In the genomic region with DNA sequence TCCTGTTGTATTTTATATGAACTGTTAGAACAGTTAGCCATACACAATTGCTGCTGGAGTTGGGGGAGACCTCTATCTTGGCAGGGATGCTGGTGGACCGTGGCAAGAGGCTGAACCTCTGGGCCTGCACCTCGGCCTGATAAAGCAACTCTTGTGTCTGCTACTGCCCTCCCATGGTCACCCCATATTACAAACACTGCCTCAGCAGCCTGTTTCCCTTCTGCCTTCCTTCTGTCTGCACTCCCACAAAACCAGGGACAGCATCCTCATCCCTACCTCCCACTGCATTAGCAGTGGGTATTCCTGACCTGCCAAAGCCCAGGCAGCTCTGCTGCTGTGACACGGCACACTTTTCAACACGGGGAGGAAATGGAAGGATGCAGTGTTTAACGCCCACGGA, we compare ENCODE assay signal across 19 cellular contexts.
DNase-seq lines count a peak whose midpoint lies in the region; ATAC-seq and TF ChIP-seq lines count a peak whose summit lies in the region.
"Had no signal": no experiment of that assay in that cellular context is flagged by ENCODE, and none has a peak within 500 bp of the region (broad histone marks: within the 10 kb centered on the region; RNA-seq: fewer than 3 reads in every experiment).

No MANE protein-coding gene starts in this region.

- intact Hi-C loops in PC-3 (cut with micrococcal nuclease) (no loop called here), posterior cingulate gyrus (cut with DNase I) (no loop called here)

- H3K36me3 ChIP-seq in BE2C (no peaks in the 10 kb centered on the region), PC-3 (ENCODE audit: low read depth, low read length) (no peaks in the 10 kb centered on the region), endodermal cell (ENCODE audit: control insufficient read depth, insufficient read depth, low read length) (no peaks in the 10 kb centered on the region)
- H3K36me3 ChIP-seq: HAP-1, right atrium auricular region had no signal

- no peak overlapping the region for H3K9ac ChIP-seq in PC-3 (ENCODE audit: low read length)
- H3K9ac ChIP-seq in endodermal cell (ENCODE audit: extremely low read depth, low read length, poor library complexity, severe bottlenecking) = no peak overlapping the region

- CTCF ChIA-PET in PC-3 (lab: Charles Lee) = no interaction called here

- no peaks in the 10 kb centered on the region for H3K9me3 ChIP-seq in BE2C
- no peaks in the 10 kb centered on the region for H3K9me3 ChIP-seq in PC-3 (ENCODE audit: low read length)
- H3K9me3 ChIP-seq in endodermal cell (ENCODE audit: control insufficient read depth, low read length) = no peaks in the 10 kb centered on the region
- H3K9me3 ChIP-seq: HAP-1 had no signal

- no peaks in the 10 kb centered on the region for H3K36me3 Mint-ChIP-seq in endodermal cell (ENCODE audit: low read depth)
- H3K36me3 Mint-ChIP-seq in natural killer cell treated with Interleukin-12 subunit alpha and Interleukin-12 subunit beta and Interleukin-15 and Interleukin-18, amount 100 ng/mL, for 72 hours = no peaks in the 10 kb centered on the region

- H3K4me1 ChIP-seq in BE2C (peaks cover 8% of the 10 kb centered on the region), PC-3 (ENCODE audit: insufficient read depth, low read length) (no peaks in the 10 kb centered on the region), endodermal cell (ENCODE audit: control insufficient read depth, insufficient read depth, low read length) (no peaks in the 10 kb centered on the region)
- H3K4me1 ChIP-seq: HAP-1 had no signal

- no peak overlapping the region for H3K4me2 ChIP-seq in PC-3 (ENCODE audit: low read length)

- no peaks in the 10 kb centered on the region for H4K20me1 ChIP-seq in PC-3 (ENCODE audit: low read length)

- BruUV-seq in PC-3 (replicated peaks; lab: Mats Ljungman, UMichigan) = no TSS peak

- H3K4me3 ChIP-seq in BE2C (ENCODE audit: low read depth, low read length) = no peak overlapping the region
- H3K4me3 ChIP-seq in PC-3 (ENCODE audit: low read length) = no peak overlapping the region
- no peak overlapping the region for H3K4me3 ChIP-seq in endodermal cell (ENCODE audit: low read length)
- H3K4me3 ChIP-seq: HAP-1, right atrium auricular region had no signal

- H3K9me3 Mint-ChIP-seq in endodermal cell = no peaks in the 10 kb centered on the region
- H3K9me3 Mint-ChIP-seq in natural killer cell treated with Interleukin-12 subunit alpha and Interleukin-12 subunit beta and Interleukin-15 and Interleukin-18, amount 100 ng/mL, for 72 hours = no peaks in the 10 kb centered on the region

- TF ChIP-seq CTCF in BE2C (IDR thresholded peaks at IDR 0.05; ENCODE audit: low read depth, low read length) (peak; percentile 31; the same call in 1 of the 2 replicates), GM12872 (IDR thresholded peaks at IDR 0.05; ENCODE audit: insufficient read depth, low read depth, low read length) (0 out of 3 replicates have a peak, but pooled peaks have one; percentile 25), PC-3 (conservative IDR thresholded peaks at IDR 0.05; ENCODE audit: low read depth, low read length) (0 out of 2 replicates have a peak, but pooled peaks have one; percentile 12), endodermal cell (conservative IDR thresholded peaks at IDR 0.05) (peak; percentile 55)

- POLR2A ChIA-PET in PC-3 (lab: Charles Lee; ENCODE audit: unreplicated experiment) = interaction anchor here (0.5 kb wide), 1 partner anchor 795 kb away, joined by 3 read pairs; no protein-coding TSS in a partner anchor

- H3K79me2 ChIP-seq in PC-3 (ENCODE audit: low read length) = no peaks in the 10 kb centered on the region

- H3K27me3 ChIP-seq in BE2C (no peaks in the 10 kb centered on the region), PC-3 (ENCODE audit: low read length) (peaks cover 1% of the 10 kb centered on the region; the same call in 1 of the 2 replicates), endodermal cell (ENCODE audit: control insufficient read depth, insufficient read depth, low read length, poor library complexity, severe bottlenecking) (no peaks in the 10 kb centered on the region)
- H3K27me3 ChIP-seq: right atrium auricular region had no signal

- no peak overlapping the region for H3K27ac Mint-ChIP-seq in endodermal cell
- H3K27ac Mint-ChIP-seq in natural killer cell treated with Interleukin-12 subunit alpha and Interleukin-12 subunit beta and Interleukin-15 and Interleukin-18, amount 100 ng/mL, for 72 hours = no peak overlapping the region

- no peak for DNase-seq in BE2C
- no peak for DNase-seq in PC-3
- DNase-seq in endodermal cell = peak; percentile 68
- no peak for DNase-seq in NCI-H510A treated with DMSO at 0.1 percent for 48 hours (lab: John Stamatoyannopoulos, UW)
- DNase-seq in posterior cingulate gyrus = no peak
- no peak for DNase-seq in NCI-H2081 (lab: John Stamatoyannopoulos, UW)
- DNase-seq in natural killer cell treated with Interleukin-12 subunit alpha and Interleukin-12 subunit beta and Interleukin-15 and Interleukin-18, amount 100 ng/mL, for 72 hours (ENCODE audit: low spot score) = no peak
- DNase-seq: activated CD4-positive, alpha-beta T cell treated with anti-CD3 and anti-CD28 coated beads, Interleukin-2, amount 50 U/mL, for 1 hour; activated gamma-delta T cell treated with Interleukin-2 at 50 U/mL for 16 hours; central memory CD4-positive, alpha-beta T cell; effector CD4-positive, alpha-beta T cell; NCI-H1930; occipital lobe; Right ventricle myocardium superior; T-helper 1 cell had no signal

- WGBS in endodermal cell (ENCODE audit: insufficient coverage in 1 of 2, insufficient read length in 1 of 2), 2 experiments = 79 to 100% methylated on average over 4 to 6 of the region's 6 CpGs

- H3F3A ChIP-seq in PC-3 (ENCODE audit: low read length, unreplicated experiment) = no peaks in the 10 kb centered on the region

- H3K27ac ChIP-seq in PC-3 (ENCODE audit: low read length) = no peak overlapping the region
- no peak overlapping the region for H3K27ac ChIP-seq in endodermal cell (ENCODE audit: low read depth, low read length)
- H3K27ac ChIP-seq: HL-60, right atrium auricular region had no signal

- H3K27me3 Mint-ChIP-seq in endodermal cell (ENCODE audit: insufficient read depth) = no peaks in the 10 kb centered on the region
- H3K27me3 Mint-ChIP-seq in natural killer cell treated with Interleukin-12 subunit alpha and Interleukin-12 subunit beta and Interleukin-15 and Interleukin-18, amount 100 ng/mL, for 72 hours = no peaks in the 10 kb centered on the region

- no peak for ATAC-seq in PC-3
- no peak for ATAC-seq in natural killer cell treated with Interleukin-12 subunit alpha and Interleukin-12 subunit beta and Interleukin-15 and Interleukin-18, amount 100 ng/mL, for 72 hours

- H3K4me3 Mint-ChIP-seq in endodermal cell = no peak overlapping the region
- no peak overlapping the region for H3K4me3 Mint-ChIP-seq in natural killer cell treated with Interleukin-12 subunit alpha and Interleukin-12 subunit beta and Interleukin-15 and Interleukin-18, amount 100 ng/mL, for 72 hours

- no peak overlapping the region for H2AFZ ChIP-seq in PC-3 (ENCODE audit: low read length)

- no peaks in the 10 kb centered on the region for H3K9me2 ChIP-seq in PC-3 (replicated peaks; ENCODE audit: low read length)

- peaks cover 6% of the 10 kb centered on the region for H3K4me1 Mint-ChIP-seq in endodermal cell
- no peaks in the 10 kb centered on the region for H3K4me1 Mint-ChIP-seq in natural killer cell treated with Interleukin-12 subunit alpha and Interleukin-12 subunit beta and Interleukin-15 and Interleukin-18, amount 100 ng/mL, for 72 hours (ENCODE audit: low read depth in 2 of 2)
